In the genomic region with DNA sequence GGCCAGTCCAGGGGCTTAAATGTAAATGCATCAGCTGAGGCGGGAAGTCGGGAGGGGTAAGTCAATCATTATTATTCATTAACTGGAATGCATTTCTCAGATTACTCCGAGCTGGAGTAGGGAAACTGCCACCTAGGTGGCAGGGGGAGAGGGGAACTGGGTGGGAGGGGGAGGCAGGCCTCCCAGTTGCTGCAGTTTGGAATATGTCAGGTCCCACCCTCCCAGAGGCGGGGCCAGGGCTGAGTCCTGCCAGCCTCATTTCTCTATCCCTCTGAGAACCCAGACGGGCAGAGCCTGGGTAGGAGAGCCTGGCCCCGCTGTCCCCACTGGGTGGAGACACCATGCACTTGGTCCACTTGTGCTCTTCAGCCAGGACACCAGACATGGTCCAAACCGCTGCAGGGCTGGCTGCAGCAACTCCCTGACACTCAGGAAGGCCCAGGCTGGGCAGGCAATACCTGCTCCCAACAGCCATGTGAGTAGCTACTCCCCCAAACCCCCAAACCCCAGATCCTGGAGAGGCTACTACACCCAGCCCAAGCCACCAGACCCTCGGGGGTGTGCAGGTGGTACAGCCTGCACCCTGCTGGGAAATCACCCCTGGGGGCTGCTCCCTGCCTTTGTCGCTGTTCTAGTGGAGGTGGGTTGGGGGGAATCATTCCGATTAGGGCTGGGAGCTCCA, we compare ENCODE assay signal across 8 cellular contexts. TPM values are rescaled to one million over a fixed set of nuclear protein-coding genes. Genes with fewer than 3 reads are reported as not detected.
DNase-seq lines count a peak whose midpoint lies in the region; ATAC-seq, FAIRE-seq and TF ChIP-seq lines count a peak whose summit lies in the region.

A gene with protein sequence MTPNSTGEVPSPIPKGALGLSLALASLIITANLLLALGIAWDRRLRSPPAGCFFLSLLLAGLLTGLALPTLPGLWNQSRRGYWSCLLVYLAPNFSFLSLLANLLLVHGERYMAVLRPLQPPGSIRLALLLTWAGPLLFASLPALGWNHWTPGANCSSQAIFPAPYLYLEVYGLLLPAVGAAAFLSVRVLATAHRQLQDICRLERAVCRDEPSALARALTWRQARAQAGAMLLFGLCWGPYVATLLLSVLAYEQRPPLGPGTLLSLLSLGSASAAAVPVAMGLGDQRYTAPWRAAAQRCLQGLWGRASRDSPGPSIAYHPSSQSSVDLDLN (plus strand): TSS at position 274 of the 682 bp plus-strand sequence. CDS start 1,710 bp downstream, outside the sequence.

- no peak for TF ChIP-seq CTCF in cardiac muscle cell (IDR thresholded peaks at IDR 0.05; ENCODE audit: low read depth, low read length)
- TF ChIP-seq CTCF in pancreas (IDR thresholded peaks at IDR 0.05): no peak

- no peaks in the 10 kb centered on the region for H3K9me3 ChIP-seq in CD8-positive, alpha-beta memory T cell (ENCODE audit: low read length)
- H3K9me3 ChIP-seq in cardiac muscle cell (ENCODE audit: low read depth): no peaks in the 10 kb centered on the region
- H3K9me3 ChIP-seq in pancreas: no peaks in the 10 kb centered on the region

- no peak within 1 kb of the TSS for H3K27ac ChIP-seq in CD8-positive, alpha-beta memory T cell (ENCODE audit: low read depth, low read length)
- H3K27ac ChIP-seq in cardiac muscle cell: peak within 1 kb of the TSS; percentile 93
- peak within 1 kb of the TSS in 3 of 4 donors; percentile 22 to 50 (median 27) for H3K27ac ChIP-seq in pancreas

- CTCF ChIA-PET in CD8-positive, alpha-beta memory T cell (lab: Charles Lee): interaction anchor here (0.6 to 1.3 kb wide), 2 partner anchors 10 to 14 kb away, joined by 3 to 4 read pairs; a partner anchor contains a TSS

- H3K4me3 Mint-ChIP-seq in CD8-positive, alpha-beta memory T cell: no peak within 1 kb of the TSS

- WGBS in pancreas, 2 donors: 43 to 47% methylated on average over 9 to 10 of the region's 10 CpGs

- H3K4me1 ChIP-seq in CD8-positive, alpha-beta memory T cell (ENCODE audit: insufficient read depth, low read length): peaks cover 10% of the 10 kb centered on the region
- peaks cover 31% of the 10 kb centered on the region for H3K4me1 ChIP-seq in cardiac muscle cell (ENCODE audit: low read depth)
- H3K4me1 ChIP-seq in pancreas: peaks cover 0 to 10% (median 0%) of the 10 kb centered on the region in 3 donors

- no peaks in the 10 kb centered on the region for H3K9me3 Mint-ChIP-seq in CD8-positive, alpha-beta memory T cell

- peak within 1 kb of the TSS; percentile 2 to 84 (median 54) for H3K27ac Mint-ChIP-seq in CD8-positive, alpha-beta memory T cell

- ATAC-seq in pancreas (peak; percentile 41 to 59 (median 53)), GM18909 (IDR thresholded peaks at IDR 0.05; ENCODE audit: poor library complexity, unreplicated experiment) (no peak), HG02610 (IDR thresholded peaks at IDR 0.05; ENCODE audit: unreplicated experiment) (no peak), HG03354 (IDR thresholded peaks at IDR 0.05; ENCODE audit: poor library complexity, severe bottlenecking, unreplicated experiment) (no peak)

- intact Hi-C loops in pancreas (cut with DNase I): loop anchor here in 1 of 3 donors (5.0 kb wide), 1 partner anchor 79 kb away; no protein-coding TSS in a partner anchor

- peaks cover 0 to 40% (median under 1%) of the 10 kb centered on the region in 3 donors for H3K36me3 Mint-ChIP-seq in CD8-positive, alpha-beta memory T cell

- H3K27me3 ChIP-seq in CD8-positive, alpha-beta memory T cell (ENCODE audit: insufficient read depth, low read length, poor library complexity, severe bottlenecking): no peaks in the 10 kb centered on the region
- H3K27me3 ChIP-seq in cardiac muscle cell: no peaks in the 10 kb centered on the region
- H3K27me3 ChIP-seq in pancreas: no peaks in the 10 kb centered on the region

- FAIRE-seq in pancreas (lab: Jason Lieb, UNC): no peak

- H3K4me3 ChIP-seq in CD8-positive, alpha-beta memory T cell (ENCODE audit: low read length): no peak within 1 kb of the TSS
- H3K4me3 ChIP-seq in cardiac muscle cell (no peak within 1 kb of the TSS), pancreas (no peak within 1 kb of the TSS)

- DNase-seq in CD8-positive, alpha-beta memory T cell: no peak
- DNase-seq in NCI-H82 treated with DMSO at 0.1 percent for 48 hours (lab: John Stamatoyannopoulos, UW; ENCODE audit: unreplicated experiment): peak; percentile 10
- DNase-seq in cardiac muscle cell (ENCODE audit: low read depth in 1 of 2, low spot score in 1 of 2): peak in 1 of 2 donors; percentile 81
- DNase-seq in pancreas: peak in 4 of 6 donors; percentile 42 to 67 (median 61)
- no peak for DNase-seq in cerebellum (ENCODE audit: low spot score)

- POLR2A ChIA-PET in CD8-positive, alpha-beta memory T cell (lab: Charles Lee): interaction anchor here (0.7 kb wide), 1 partner anchor 9 kb away, joined by 3 read pairs; a partner anchor contains a TSS

- no peaks in the 10 kb centered on the region for H3K27me3 Mint-ChIP-seq in CD8-positive, alpha-beta memory T cell

- peaks cover 14% of the 10 kb centered on the region for H3K36me3 ChIP-seq in CD8-positive, alpha-beta memory T cell (ENCODE audit: insufficient read depth, low read length)
- H3K36me3 ChIP-seq in cardiac muscle cell (peaks cover 12% of the 10 kb centered on the region), pancreas (peaks cover 0 to 16% (median 7%) of the 10 kb centered on the region in 3 donors)

- peaks cover 16 to 39% (median 16%) of the 10 kb centered on the region in 3 donors for H3K4me1 Mint-ChIP-seq in CD8-positive, alpha-beta memory T cell

RNA-seq across cellular contexts. Expression of the gene that starts here (rescaled TPM):
- total RNA-seq in CD8-positive, alpha-beta memory T cell: under 1 TPM; 0.51 to 0.72 TPM
- polyA plus RNA-seq in CD8-positive, alpha-beta memory T cell: not detected
- total RNA-seq in cardiac muscle cell (2.4 and 4.4 TPM in 2 replicates), pancreas (1 to 10 TPM in 3 of 6 donors, under 1 TPM in 3; 0.12 to 1.8 (median 0.76) TPM), cerebellum (0.18 TPM)
- polyA plus RNA-seq in cardiac muscle cell (2.9 and 7.9 TPM in 2 replicates), pancreas (1 to 10 TPM; 2.1 to 2.3 TPM)

Comparison
In these comparisons a context has a peak if more than half of its experiments do, and no peak if none do; other contexts are left out.
1. DNase-seq: peak in NCI-H82 treated with DMSO at 0.1 percent for 48 hours (single experiment) and pancreas (4 of 6); none in CD8-positive, alpha-beta memory T cell (0 of 5) and cerebellum (single experiment).
2. ATAC-seq: peak in pancreas (4 of 4); none in GM18909 (single experiment), HG02610 (single experiment) and HG03354 (single experiment).